2 cellular contexts compared by ENCODE assay signal in the genomic region with DNA sequence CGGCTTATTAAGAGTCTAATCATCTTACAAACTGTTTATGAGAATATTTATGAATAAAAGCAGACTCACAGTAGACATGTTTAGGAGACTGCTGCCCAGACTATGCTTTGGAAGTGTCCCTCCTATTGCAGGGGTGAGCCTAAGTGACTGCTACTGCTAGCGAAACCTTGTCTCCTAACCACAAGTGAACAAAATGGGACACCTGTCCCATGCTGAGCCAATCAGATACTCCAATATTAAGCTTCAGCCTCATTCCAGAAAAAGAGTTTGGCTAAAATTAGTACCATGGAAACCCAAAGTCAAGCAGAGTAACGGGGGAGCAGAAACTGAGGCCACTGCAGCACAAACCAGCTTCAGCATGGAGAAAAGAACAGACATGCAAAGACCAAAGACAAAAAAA.
TF ChIP-seq lines count a peak whose summit lies in the region.

No MANE protein-coding gene starts in this region.

TF ChIP-seq in IMR-90, 13 proteins besides CTCF, POLR2A, EP300 and RAD21:
- no peak for TF ChIP-seq RCOR1 (IDR thresholded peaks at IDR 0.05; ENCODE audit: insufficient replicate concordance, low read length)

TF ChIP-seq in GM12878, 131 proteins besides CTCF, POLR2A, EP300 and RAD21:
- TF ChIP-seq, protein P1, sequence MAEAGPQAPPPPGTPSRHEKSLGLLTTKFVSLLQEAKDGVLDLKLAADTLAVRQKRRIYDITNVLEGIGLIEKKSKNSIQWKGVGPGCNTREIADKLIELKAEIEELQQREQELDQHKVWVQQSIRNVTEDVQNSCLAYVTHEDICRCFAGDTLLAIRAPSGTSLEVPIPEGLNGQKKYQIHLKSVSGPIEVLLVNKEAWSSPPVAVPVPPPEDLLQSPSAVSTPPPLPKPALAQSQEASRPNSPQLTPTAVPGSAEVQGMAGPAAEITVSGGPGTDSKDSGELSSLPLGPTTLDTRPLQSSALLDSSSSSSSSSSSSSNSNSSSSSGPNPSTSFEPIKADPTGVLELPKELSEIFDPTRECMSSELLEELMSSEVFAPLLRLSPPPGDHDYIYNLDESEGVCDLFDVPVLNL (IDR thresholded peaks at IDR 0.05; ENCODE audit: low read depth, low read length) = no peak
- peak; percentile 75 for TF ChIP-seq RUNX3 (IDR thresholded peaks at IDR 0.05; ENCODE audit: low read length)
